Comparison of ENCODE assay signal across 1 cellular context in the genomic region with DNA sequence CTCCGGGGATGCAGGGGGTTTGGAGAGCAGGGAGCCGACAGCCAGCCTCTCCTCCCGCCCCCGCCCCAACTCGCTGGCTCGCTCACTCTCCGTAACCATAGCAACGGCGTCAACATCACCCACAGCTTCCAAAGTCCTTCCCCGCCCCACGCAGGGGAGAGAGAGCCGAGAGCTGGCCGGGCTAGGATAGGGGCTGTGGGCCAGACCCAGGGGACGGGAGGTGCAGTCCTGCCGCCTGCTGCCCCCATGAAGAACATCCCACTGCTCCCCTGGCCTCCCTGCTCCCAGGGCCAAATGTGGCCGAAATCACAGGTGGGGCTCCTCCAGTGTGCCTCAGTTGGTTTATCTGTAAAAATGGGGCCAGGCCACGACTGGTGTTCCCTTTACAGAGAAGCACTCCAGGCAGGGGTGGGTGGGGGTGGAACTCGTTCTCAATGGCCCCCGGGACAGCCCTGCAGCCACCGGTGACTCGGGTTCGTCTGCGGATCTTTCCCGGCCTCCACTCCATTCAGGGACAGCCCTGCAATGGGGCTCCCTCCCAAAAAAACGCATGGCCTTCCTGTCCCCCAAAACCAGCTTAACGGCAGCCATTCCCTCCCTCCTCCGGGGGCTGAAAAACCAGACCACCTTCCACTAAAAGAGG.
TF ChIP-seq lines count a peak whose summit lies in the region.

No MANE protein-coding gene starts in this region.

TF ChIP-seq in HCT116, 20 proteins besides CTCF, POLR2A, EP300 and RAD21 (continued from another document):
- TF ChIP-seq POLR2AphosphoS5 (IDR thresholded peaks at IDR 0.05; ENCODE audit: low read depth, low read length) (no peak), SRF (IDR thresholded peaks at IDR 0.05; ENCODE audit: low read depth) (no peak), ZNF274 (IDR thresholded peaks at IDR 0.05; ENCODE audit: low read depth, low read length) (no peak), FOSL1 (IDR thresholded peaks at IDR 0.05; ENCODE audit: low read depth) (no peak), SP1 (IDR thresholded peaks at IDR 0.05; ENCODE audit: low read depth) (no peak), EZH2phosphoT487 (IDR thresholded peaks at IDR 0.05; ENCODE audit: borderline replicate concordance) (no peak), EGR1 (IDR thresholded peaks at IDR 0.05; ENCODE audit: low read depth) (no peak)
- TF ChIP-seq, protein P1, sequence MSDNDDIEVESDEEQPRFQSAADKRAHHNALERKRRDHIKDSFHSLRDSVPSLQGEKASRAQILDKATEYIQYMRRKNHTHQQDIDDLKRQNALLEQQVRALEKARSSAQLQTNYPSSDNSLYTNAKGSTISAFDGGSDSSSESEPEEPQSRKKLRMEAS (IDR thresholded peaks at IDR 0.05): no peak
- TF ChIP-seq, protein P2, sequence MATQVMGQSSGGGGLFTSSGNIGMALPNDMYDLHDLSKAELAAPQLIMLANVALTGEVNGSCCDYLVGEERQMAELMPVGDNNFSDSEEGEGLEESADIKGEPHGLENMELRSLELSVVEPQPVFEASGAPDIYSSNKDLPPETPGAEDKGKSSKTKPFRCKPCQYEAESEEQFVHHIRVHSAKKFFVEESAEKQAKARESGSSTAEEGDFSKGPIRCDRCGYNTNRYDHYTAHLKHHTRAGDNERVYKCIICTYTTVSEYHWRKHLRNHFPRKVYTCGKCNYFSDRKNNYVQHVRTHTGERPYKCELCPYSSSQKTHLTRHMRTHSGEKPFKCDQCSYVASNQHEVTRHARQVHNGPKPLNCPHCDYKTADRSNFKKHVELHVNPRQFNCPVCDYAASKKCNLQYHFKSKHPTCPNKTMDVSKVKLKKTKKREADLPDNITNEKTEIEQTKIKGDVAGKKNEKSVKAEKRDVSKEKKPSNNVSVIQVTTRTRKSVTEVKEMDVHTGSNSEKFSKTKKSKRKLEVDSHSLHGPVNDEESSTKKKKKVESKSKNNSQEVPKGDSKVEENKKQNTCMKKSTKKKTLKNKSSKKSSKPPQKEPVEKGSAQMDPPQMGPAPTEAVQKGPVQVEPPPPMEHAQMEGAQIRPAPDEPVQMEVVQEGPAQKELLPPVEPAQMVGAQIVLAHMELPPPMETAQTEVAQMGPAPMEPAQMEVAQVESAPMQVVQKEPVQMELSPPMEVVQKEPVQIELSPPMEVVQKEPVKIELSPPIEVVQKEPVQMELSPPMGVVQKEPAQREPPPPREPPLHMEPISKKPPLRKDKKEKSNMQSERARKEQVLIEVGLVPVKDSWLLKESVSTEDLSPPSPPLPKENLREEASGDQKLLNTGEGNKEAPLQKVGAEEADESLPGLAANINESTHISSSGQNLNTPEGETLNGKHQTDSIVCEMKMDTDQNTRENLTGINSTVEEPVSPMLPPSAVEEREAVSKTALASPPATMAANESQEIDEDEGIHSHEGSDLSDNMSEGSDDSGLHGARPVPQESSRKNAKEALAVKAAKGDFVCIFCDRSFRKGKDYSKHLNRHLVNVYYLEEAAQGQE (IDR thresholded peaks at IDR 0.05; ENCODE audit: low read depth): no peak
